ENCODE assay signal across 10 cellular contexts in genomic region chr17:72465191-72466024, GRCh38.
A peak's percentile ranks its signal among the peaks of the same experiment; 100 is the strongest.
DNase-seq lines count a peak whose midpoint lies in the region; ATAC-seq and TF ChIP-seq lines count a peak whose summit lies in the region.
"Had no signal": no experiment of that assay in that cellular context is flagged by ENCODE, and none has a peak within 500 bp of the region (broad histone marks: within the 10 kb centered on the region; RNA-seq: fewer than 3 reads in every experiment).

No MANE protein-coding gene starts in this region.

- peaks cover 15% of the 10 kb centered on the region for H3K27me3 Mint-ChIP-seq in activated T-cell treated with anti-CD3 and anti-CD28 coated beads, Interleukin-2, amount 50 U/mL, for 72 hours (ENCODE audit: low read depth)

- H3K4me3 ChIP-seq in HCT116 (replicated peaks in 1 of 2; ENCODE audit: low read depth in 1 of 2, low read length in 2 of 2) (peak overlapping the region; percentile 46 to 52), fibroblast of the aortic adventitia (ENCODE audit: low read depth, low read length) (no peak overlapping the region), upper lobe of right lung (no peak overlapping the region)
- H3K4me3 ChIP-seq: tibial artery had no signal

- ATAC-seq in HCT116 (peak; percentile 97), upper lobe of right lung (peak; percentile 39), GM19023 (IDR thresholded peaks at IDR 0.05; ENCODE audit: unreplicated experiment) (no peak)
- no peak for ATAC-seq in activated T-cell treated with anti-CD3 and anti-CD28 coated beads, Interleukin-2, amount 50 U/mL, for 72 hours (replicated peaks in 1 of 2)

- no peaks in the 10 kb centered on the region for H3K9me3 Mint-ChIP-seq in activated T-cell treated with anti-CD3 and anti-CD28 coated beads, Interleukin-2, amount 50 U/mL, for 72 hours

- H3K9me3 ChIP-seq in HCT116 (ENCODE audit: control insufficient read depth in 1 of 2, insufficient read depth in 1 of 2, low read depth in 1 of 2, low read length in 2 of 2) (peaks cover 0 to 5% of the 10 kb centered on the region in 2 experiments; a peak in 1 of 4 replicates), upper lobe of right lung (no peaks in the 10 kb centered on the region)
- H3K9me3 ChIP-seq: tibial artery had no signal

- RAD21 ChIA-PET in HCT116 (lab: Charles Lee; ENCODE audit: low non-redundant PET in 1 of 2, low total read pairs in 2 of 2, uncharacterized antibody in 2 of 2, unreplicated experiment in 2 of 2), result no interaction called here

- peak overlapping the region; percentile 29 for H3K27ac ChIP-seq in HCT116 (ENCODE audit: low read depth, low read length)
- no peak overlapping the region for H3K27ac ChIP-seq in upper lobe of right lung
- H3K27ac ChIP-seq: HL-60, tibial artery had no signal

- TF ChIP-seq CTCF in HCT116 (IDR thresholded peaks at IDR 0.05 in 2 of 3, conservative IDR thresholded peaks at IDR 0.05 in 1 of 3; ENCODE audit: borderline replicate concordance in 1 of 3, insufficient read depth in 1 of 3, low read depth in 2 of 3, low read length in 2 of 3) (no peak), fibroblast of the aortic adventitia (IDR thresholded peaks at IDR 0.05; ENCODE audit: insufficient read depth, low read length) (no peak), upper lobe of right lung (IDR thresholded peaks at IDR 0.05) (no peak)

- H3K27me3 ChIP-seq in HCT116 (ENCODE audit: insufficient read depth, low read length) (no peaks in the 10 kb centered on the region), upper lobe of right lung (no peaks in the 10 kb centered on the region)
- H3K27me3 ChIP-seq: tibial artery had no signal

- peaks cover 6% of the 10 kb centered on the region; the same call in 1 of the 2 replicates for H4K20me1 ChIP-seq in HCT116 (ENCODE audit: insufficient read depth)

- peak; percentile 15 for TF ChIP-seq RAD21 in HCT116 (IDR thresholded peaks at IDR 0.05; ENCODE audit: low read depth)

- H2AFZ ChIP-seq in HCT116 (ENCODE audit: low read depth, low read length, poor library complexity, severe bottlenecking), result no peak overlapping the region

- H3K27ac Mint-ChIP-seq in activated T-cell treated with anti-CD3 and anti-CD28 coated beads, Interleukin-2, amount 50 U/mL, for 72 hours, result no peak overlapping the region

- POLR2A ChIA-PET in HCT116 (lab: Charles Lee), result interaction anchor here (0.6 to 3.1 kb wide), 3 partner anchors 9 to 43 kb away, joined by 3 to 12 read pairs (median 3); no protein-coding TSS in a partner anchor

- intact Hi-C loops in HCT116 (cut with micrococcal nuclease) (no loop called here), upper lobe of right lung (cut with DNase I) (no loop called here)

- no peaks in the 10 kb centered on the region for H3K4me1 Mint-ChIP-seq in activated T-cell treated with anti-CD3 and anti-CD28 coated beads, Interleukin-2, amount 50 U/mL, for 72 hours (ENCODE audit: low read depth)

- no peaks in the 10 kb centered on the region for H3K9me2 ChIP-seq in HCT116 (ENCODE audit: insufficient read depth)

- peak overlapping the region; percentile 73 for H3K4me2 ChIP-seq in HCT116 (ENCODE audit: low read length)

- H3K36me3 ChIP-seq in HCT116 (ENCODE audit: control insufficient read depth in 1 of 2, insufficient read depth in 2 of 2, low read length in 2 of 2) (no peaks in the 10 kb centered on the region), upper lobe of right lung (no peaks in the 10 kb centered on the region)
- H3K36me3 ChIP-seq: tibial artery had no signal

- H3K36me3 Mint-ChIP-seq in activated T-cell treated with anti-CD3 and anti-CD28 coated beads, Interleukin-2, amount 50 U/mL, for 72 hours (ENCODE audit: insufficient read depth in 2 of 2), result no peaks in the 10 kb centered on the region

- DNase-seq in DMS153 treated with DMSO at 0.1 percent for 48 hours (lab: John Stamatoyannopoulos, UW; ENCODE audit: unreplicated experiment) (peak; percentile 81), HCT116 (ENCODE audit: low read depth, low spot score) (peak; percentile 92), NCI-H345 treated with DMSO at 0.1 percent for 48 hours (lab: John Stamatoyannopoulos, UW; ENCODE audit: unreplicated experiment) (peak; percentile 42), fibroblast of the aortic adventitia (ENCODE audit: low read depth) (peak; percentile 46), upper lobe of right lung (no peak), T-helper 9 cell (no peak)
- DNase-seq in activated T-cell treated with anti-CD3 and anti-CD28 coated beads, Interleukin-2, amount 50 U/mL, for 72 hours, result no peak

- no TSS peak for BruUV-seq in HCT116 (replicated peaks; lab: Mats Ljungman, UMichigan)

- H3K4me3 Mint-ChIP-seq in activated T-cell treated with anti-CD3 and anti-CD28 coated beads, Interleukin-2, amount 50 U/mL, for 72 hours, result no peak overlapping the region

- H3K9ac ChIP-seq in HCT116 (ENCODE audit: low read length), result peak overlapping the region; percentile 51

- peaks cover 85% of the 10 kb centered on the region for H3K79me2 ChIP-seq in HCT116 (ENCODE audit: insufficient read depth, low read length)

- CTCF ChIA-PET in HCT116 (lab: Charles Lee), result interaction anchor here (1.0 kb wide), 1 partner anchor 34 kb away, joined by 6 read pairs; no protein-coding TSS in a partner anchor

- H3K4me1 ChIP-seq in HCT116 (ENCODE audit: control insufficient read depth in 1 of 2, insufficient read depth in 2 of 2, low read length in 2 of 2) (peaks cover 28 to 89% of the 10 kb centered on the region in 2 experiments), upper lobe of right lung (no peaks in the 10 kb centered on the region)

- TF ChIP-seq POLR2A in HCT116 (IDR thresholded peaks at IDR 0.05; ENCODE audit: borderline replicate concordance, extremely low read depth, insufficient read depth, insufficient read length), result no peak

TF ChIP-seq in HCT116, 20 proteins besides CTCF, POLR2A, EP300 and RAD21 (continues in another document):
- TF ChIP-seq REST (IDR thresholded peaks at IDR 0.05; ENCODE audit: low read depth) (no peak), POLR2AphosphoS5 (IDR thresholded peaks at IDR 0.05; ENCODE audit: low read depth, low read length) (peak; percentile 76), YY1 (IDR thresholded peaks at IDR 0.05; ENCODE audit: extremely low read depth, insufficient replicate concordance, low read depth, low read length) (peak; percentile 69), ELF1 (IDR thresholded peaks at IDR 0.05; ENCODE audit: borderline replicate concordance, low read depth) (no peak), EZH2phosphoT487 (IDR thresholded peaks at IDR 0.05; ENCODE audit: borderline replicate concordance) (no peak), ATF3 (IDR thresholded peaks at IDR 0.05) (no peak), CEBPB (IDR thresholded peaks at IDR 0.05; ENCODE audit: low read depth) (no peak), JUND (IDR thresholded peaks at IDR 0.05) (peak; percentile 99), ZNF274 (IDR thresholded peaks at IDR 0.05; ENCODE audit: low read depth, low read length) (no peak), CBX3 (IDR thresholded peaks at IDR 0.05; ENCODE audit: low read depth) (peak; percentile 99), SRF (IDR thresholded peaks at IDR 0.05; ENCODE audit: low read depth) (peak; percentile 63; the same call in 1 of the 2 replicates), ZBTB33 (IDR thresholded peaks at IDR 0.05; ENCODE audit: extremely low read depth, insufficient replicate concordance, low read length) (peak; percentile 74), SP1 (IDR thresholded peaks at IDR 0.05; ENCODE audit: low read depth) (peak; percentile 87), TCF7L2 (IDR thresholded peaks at IDR 0.05; ENCODE audit: borderline replicate concordance, extremely low read depth, insufficient read depth, insufficient read length) (no peak), SIN3A (IDR thresholded peaks at IDR 0.05; ENCODE audit: low read depth) (peak; percentile 98)

Comparison
In these comparisons a context has a peak if more than half of its experiments do, and no peak if none do; other contexts are left out.
1. DNase-seq: peak in DMS153 treated with DMSO at 0.1 percent for 48 hours (single experiment), HCT116 (single experiment), NCI-H345 treated with DMSO at 0.1 percent for 48 hours (single experiment) and fibroblast of the aortic adventitia (single experiment); none in upper lobe of right lung (single experiment), activated T-cell treated with anti-CD3 and anti-CD28 coated beads, Interleukin-2, amount 50 U/mL, for 72 hours (0 of 2) and T-helper 9 cell (single experiment).
2. ATAC-seq: peak in HCT116 (single experiment) and upper lobe of right lung (single experiment); none in activated T-cell treated with anti-CD3 and anti-CD28 coated beads, Interleukin-2, amount 50 U/mL, for 72 hours (0 of 2) and GM19023 (single experiment).
3. H3K4me3 ChIP-seq: peak in HCT116 (2 of 2); none in fibroblast of the aortic adventitia (single experiment) and upper lobe of right lung (single experiment).